Comparison of ENCODE assay signal across 1 cellular context in the genomic region with DNA sequence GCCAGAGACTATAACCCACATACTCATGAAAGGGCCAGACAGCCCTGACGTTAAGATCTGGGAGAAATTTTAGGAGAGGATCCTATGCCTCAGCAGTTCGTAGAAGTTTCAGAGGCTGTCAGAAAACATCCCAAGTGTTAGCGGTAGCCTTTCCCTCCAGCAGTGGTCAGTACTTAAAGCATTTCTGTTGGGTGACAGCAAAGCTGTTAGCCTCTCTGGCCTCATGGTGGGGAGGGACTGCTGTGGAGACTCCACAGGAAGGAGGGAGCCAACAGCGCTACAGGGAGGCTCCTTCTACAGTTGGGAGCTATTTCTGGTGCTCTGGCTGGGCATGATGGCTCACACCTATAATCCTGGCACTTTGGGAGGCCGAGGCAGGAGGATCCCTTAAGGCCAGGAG.
TF ChIP-seq lines count a peak whose summit lies in the region.

No MANE protein-coding gene starts in this region.

TF ChIP-seq in K562, 482 proteins besides CTCF, POLR2A, EP300 and RAD21 (continued from another document):
- TF ChIP-seq, protein P1, sequence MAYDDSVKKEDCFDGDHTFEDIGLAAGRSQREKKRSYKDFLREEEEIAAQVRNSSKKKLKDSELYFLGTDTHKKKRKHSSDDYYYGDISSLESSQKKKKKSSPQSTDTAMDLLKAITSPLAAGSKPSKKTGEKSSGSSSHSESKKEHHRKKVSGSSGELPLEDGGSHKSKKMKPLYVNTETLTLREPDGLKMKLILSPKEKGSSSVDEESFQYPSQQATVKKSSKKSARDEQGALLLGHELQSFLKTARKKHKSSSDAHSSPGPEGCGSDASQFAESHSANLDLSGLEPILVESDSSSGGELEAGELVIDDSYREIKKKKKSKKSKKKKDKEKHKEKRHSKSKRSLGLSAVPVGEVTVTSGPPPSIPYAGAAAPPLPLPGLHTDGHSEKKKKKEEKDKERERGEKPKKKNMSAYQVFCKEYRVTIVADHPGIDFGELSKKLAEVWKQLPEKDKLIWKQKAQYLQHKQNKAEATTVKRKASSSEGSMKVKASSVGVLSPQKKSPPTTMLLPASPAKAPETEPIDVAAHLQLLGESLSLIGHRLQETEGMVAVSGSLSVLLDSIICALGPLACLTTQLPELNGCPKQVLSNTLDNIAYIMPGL (CRISPR knock-in tag; IDR thresholded peaks at IDR 0.05): no peak
